ENCODE assay signal across 35 cellular contexts in the genomic region with DNA sequence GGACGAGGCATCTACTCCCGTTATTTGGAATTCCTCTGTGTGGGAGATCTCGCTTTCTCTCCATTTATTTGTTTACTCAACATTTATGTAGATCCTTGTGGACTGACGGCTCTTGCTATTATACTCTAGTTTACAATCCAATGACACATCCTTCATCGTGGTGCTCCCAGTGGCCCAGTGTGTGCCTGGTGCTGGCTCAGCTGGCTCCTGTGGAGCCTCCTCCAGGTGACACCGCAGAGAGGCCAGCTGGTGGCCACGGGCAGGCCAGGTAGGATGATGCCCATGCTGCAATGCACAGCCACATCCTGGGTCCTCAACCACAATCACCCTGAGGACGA.
"Had no signal": no experiment of that assay in that cellular context is flagged by ENCODE, and none has a peak within 500 bp of the region (broad histone marks: within the 10 kb centered on the region; RNA-seq: fewer than 3 reads in every experiment).

No MANE protein-coding gene starts in this region.

- H3K4me1 ChIP-seq: adrenal gland, body of pancreas, breast epithelium had no signal

- ATAC-seq: activated CD8-positive, alpha-beta T cell treated with anti-CD3 and anti-CD28 coated beads, Interleukin-2, amount 10 ng/mL, durations not matched to agents 7 days and 5 days; activated naive CD4-positive, alpha-beta T cell treated with anti-CD3 and anti-CD28 coated beads, Interleukin-2, amount 50 U/mL, for 72 hours; body of pancreas; Right ventricle myocardium inferior; SK-N-SH treated with all-trans-retinoic acid at 6 μM for 48 hours had no signal

- H3K9me3 Mint-ChIP-seq: activated naive CD4-positive, alpha-beta T cell treated with anti-CD3 and anti-CD28 coated beads for 36 hours; activated naive CD4-positive, alpha-beta T cell treated with anti-CD3 and anti-CD28 coated beads, Interleukin-2, amount 50 U/mL, for 72 hours; activated T-cell treated with anti-CD3 and anti-CD28 coated beads, Interleukin-2, amount 50 U/mL, for 24 hours; activated T-helper 2 cell treated with anti-CD3 and anti-CD28 coated beads, Interferon-gamma antibody, Interleukin-2, Interleukin-4, amounts not matched to agents 10 μg/mL and 5 μg/mL and 100 μg/mL, durations not matched to agents 14 hours and 24 hours and 36 hours had no signal

- H3K36me3 Mint-ChIP-seq: activated naive CD4-positive, alpha-beta T cell treated with anti-CD3 and anti-CD28 coated beads, Interleukin-2, amount 50 U/mL, for 72 hours had no signal

- H3K36me3 ChIP-seq: adrenal gland, breast epithelium had no signal

- H3K27me3 ChIP-seq: adrenal gland, body of pancreas, breast epithelium had no signal

- H3K4me3 ChIP-seq: adrenal gland, body of pancreas, breast epithelium, PC-9 had no signal

- H2AFZ ChIP-seq: PC-9 had no signal

- H3K4me2 ChIP-seq: PC-9 had no signal

- H3K27ac ChIP-seq: adrenal gland, body of pancreas, breast epithelium, PC-9, RWPE1, VCaP had no signal

- H3K27me3 Mint-ChIP-seq: activated T-cell treated with anti-CD3 and anti-CD28 coated beads, Interleukin-2, amount 50 U/mL, for 24 hours had no signal

- H3K4me3 Mint-ChIP-seq: activated CD8-positive, alpha-beta T cell treated with anti-CD3 and anti-CD28 coated beads, Interleukin-2, amount 10 ng/mL, durations not matched to agents 7 days and 5 days; activated naive CD4-positive, alpha-beta T cell treated with anti-CD3 and anti-CD28 coated beads for 36 hours; activated T-cell treated with anti-CD3 and anti-CD28 coated beads, Interleukin-2, amount 50 U/mL, for 24 hours had no signal

- DNase-seq: activated CD4-positive, alpha-beta T cell treated with anti-CD3 and anti-CD28 coated beads for 1 hour; activated CD4-positive, alpha-beta T cell treated with anti-CD3 and anti-CD28 coated beads for 48 hours; activated CD4-positive, alpha-beta T cell treated with anti-CD3 and anti-CD28 coated beads, Interleukin-2, amount 50 U/mL, for 48 hours; activated CD4-positive, CD25-positive, alpha-beta regulatory T cell; activated CD8-positive, alpha-beta T cell treated with anti-CD3 and anti-CD28 coated beads, Interleukin-2, amount 10 ng/mL, durations not matched to agents 7 days and 5 days; activated gamma-delta T cell treated with Interleukin-2 at 50 U/mL for 16 hours; activated naive CD4-positive, alpha-beta T cell treated with anti-CD3 and anti-CD28 coated beads for 36 hours; activated T-cell treated with anti-CD3 and anti-CD28 coated beads, Interleukin-2, amount 50 U/mL, for 24 hours; adrenal gland; body of pancreas; Karpas-422; KBM-7; NCI-H1105; NCI-H1436 treated with DMSO at 0.1 percent for 48 hours; NCI-H1694 treated with DMSO at 0.1 percent for 48 hours; NCI-H2029; NCI-H2107; NCI-H2171; NCI-H2227 treated with DMSO at 0.1 percent for 48 hours; NCI-H446; NCI-H510A treated with DMSO at 0.1 percent for 48 hours; NCI-H526 treated with DMSO at 0.1 percent for 48 hours; NK-92 treated with Interleukin-12 subunit alpha and Interleukin-12 subunit beta, amount 100 ng/mL, for 24 hours; SIG-M5; T-helper 1 cell; T-helper 2 cell; T-helper 9 cell had no signal

- H3K9me3 ChIP-seq: adrenal gland, body of pancreas, breast epithelium had no signal

- H3K27ac Mint-ChIP-seq: activated CD8-positive, alpha-beta T cell treated with anti-CD3 and anti-CD28 coated beads, Interleukin-2, amount 10 ng/mL, durations not matched to agents 7 days and 5 days; activated naive CD4-positive, alpha-beta T cell treated with anti-CD3 and anti-CD28 coated beads for 36 hours; activated naive CD4-positive, alpha-beta T cell treated with anti-CD3 and anti-CD28 coated beads, Interleukin-2, amount 50 U/mL, for 72 hours; activated T-cell treated with anti-CD3 and anti-CD28 coated beads, Interleukin-2, amount 50 U/mL, for 24 hours; activated T-helper 2 cell treated with anti-CD3 and anti-CD28 coated beads, Interferon-gamma antibody, Interleukin-2, Interleukin-4, amounts not matched to agents 10 μg/mL and 5 μg/mL and 100 μg/mL, durations not matched to agents 14 hours and 24 hours and 36 hours had no signal
